Comparison of ENCODE assay signal across 20 cellular contexts in the genomic region with DNA sequence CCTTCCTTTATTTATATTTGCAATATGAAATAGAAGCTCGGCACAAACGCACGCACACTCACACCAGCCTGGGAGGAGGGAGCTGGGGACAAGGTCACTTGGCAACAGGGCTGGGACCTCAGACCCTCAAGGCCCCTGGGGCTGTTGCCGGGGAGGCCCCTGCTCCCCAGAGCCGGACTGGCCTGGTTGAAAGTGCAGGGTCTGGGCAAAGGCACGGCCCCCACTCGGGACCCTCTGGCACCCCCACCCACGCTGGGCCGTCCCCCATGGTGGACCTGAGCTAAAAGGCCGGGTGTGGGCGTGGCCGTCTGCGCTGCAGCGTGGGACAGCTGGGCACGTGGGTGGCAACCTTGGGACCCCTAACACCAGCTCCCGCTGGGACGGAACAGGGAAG. TPM values are rescaled to one million over a fixed set of nuclear protein-coding genes. Genes with fewer than 3 reads are reported as not detected.
"Had no signal": no experiment of that assay in that cellular context is flagged by ENCODE, and none has a peak within 500 bp of the region (broad histone marks: within the 10 kb centered on the region; RNA-seq: fewer than 3 reads in every experiment).

No MANE protein-coding gene starts in this region.

- H3K4me1 Mint-ChIP-seq: nephron had no signal

- H3K27ac Mint-ChIP-seq: activated CD8-positive, alpha-beta memory T cell treated with anti-CD3 and anti-CD28 coated beads, Interleukin-2, amount 10 ng/mL, durations not matched to agents 7 days and 5 days; activated naive CD4-positive, alpha-beta T cell treated with anti-CD3 and anti-CD28 coated beads, Interleukin-2, amount 50 U/mL, for 72 hours; nephron; T-cell had no signal

- DNase-seq: activated CD4-positive, alpha-beta T cell treated with anti-CD3 and anti-CD28 coated beads for 1 hour; activated CD4-positive, alpha-beta T cell treated with anti-CD3 and anti-CD28 coated beads, Interleukin-2, amount 50 U/mL, for 48 hours; activated CD8-positive, alpha-beta memory T cell treated with anti-CD3 and anti-CD28 coated beads, Interleukin-2, amount 10 ng/mL, durations not matched to agents 7 days and 5 days; activated effector memory CD4-positive, alpha-beta T cell treated with Interleukin-2 at 50 U/mL for 16 hours; activated T-cell treated with anti-CD3 and anti-CD28 coated beads, Interleukin-2, amount 50 U/mL, for 24 hours; foreskin melanocyte; head of caudate nucleus; left colon; occipital lobe; sigmoid colon; stimulated activated CD4-positive, alpha-beta T cell treated with anti-CD3 and anti-CD28 coated beads, Interleukin-2, amount 100 ng/mL, for 24 hours; stimulated activated naive CD4-positive, alpha-beta T cell; T-cell; T1000; upper lobe of right lung had no signal

- ATAC-seq: activated CD8-positive, alpha-beta memory T cell treated with anti-CD3 and anti-CD28 coated beads, Interleukin-2, amount 10 ng/mL, durations not matched to agents 7 days and 5 days; activated naive CD4-positive, alpha-beta T cell treated with anti-CD3 and anti-CD28 coated beads, Interleukin-2, amount 50 U/mL, for 72 hours; left colon; T-cell; upper lobe of right lung had no signal

- H3K9me3 ChIP-seq: prostate gland, sigmoid colon, upper lobe of right lung had no signal

- H3K4me3 ChIP-seq: lung, prostate gland, sigmoid colon, upper lobe of right lung had no signal

- H3K27ac ChIP-seq: prostate gland, sigmoid colon, upper lobe of right lung had no signal

- H3K9me3 Mint-ChIP-seq: activated naive CD4-positive, alpha-beta T cell treated with anti-CD3 and anti-CD28 coated beads, Interleukin-2, amount 50 U/mL, for 72 hours; activated T-cell treated with anti-CD3 and anti-CD28 coated beads, Interleukin-2, amount 50 U/mL, for 24 hours; nephron; T-cell had no signal

- H3K4me1 ChIP-seq: prostate gland, upper lobe of right lung had no signal

- H3K27me3 ChIP-seq: sigmoid colon, upper lobe of right lung had no signal

- H3K4me3 Mint-ChIP-seq: activated CD8-positive, alpha-beta memory T cell treated with anti-CD3 and anti-CD28 coated beads, Interleukin-2, amount 10 ng/mL, durations not matched to agents 7 days and 5 days; activated T-cell treated with anti-CD3 and anti-CD28 coated beads, Interleukin-2, amount 50 U/mL, for 24 hours; nephron; T-cell had no signal

- H3K27me3 Mint-ChIP-seq: activated CD8-positive, alpha-beta memory T cell treated with anti-CD3 and anti-CD28 coated beads, Interleukin-2, amount 10 ng/mL, durations not matched to agents 7 days and 5 days; activated T-cell treated with anti-CD3 and anti-CD28 coated beads, Interleukin-2, amount 50 U/mL, for 24 hours; T-cell had no signal

RNA-seq across cellular contexts. Expression of a gene that starts 20.5 kb away (rescaled TPM):
- total RNA-seq: activated CD8-positive, alpha-beta memory T cell treated with anti-CD3 and anti-CD28 coated beads, Interleukin-2, amount 10 ng/mL, durations not matched to agents 7 days and 5 days; mononuclear cell; upper lobe of right lung had no signal

RNA-seq across cellular contexts. Expression of a gene that starts 49.7 kb away (rescaled TPM):
- total RNA-seq: activated CD8-positive, alpha-beta memory T cell treated with anti-CD3 and anti-CD28 coated beads, Interleukin-2, amount 10 ng/mL, durations not matched to agents 7 days and 5 days; activated naive CD4-positive, alpha-beta T cell treated with anti-CD3 and anti-CD28 coated beads, Interleukin-2, amount 50 U/mL, for 72 hours; upper lobe of right lung had no signal
